In the genomic region with DNA sequence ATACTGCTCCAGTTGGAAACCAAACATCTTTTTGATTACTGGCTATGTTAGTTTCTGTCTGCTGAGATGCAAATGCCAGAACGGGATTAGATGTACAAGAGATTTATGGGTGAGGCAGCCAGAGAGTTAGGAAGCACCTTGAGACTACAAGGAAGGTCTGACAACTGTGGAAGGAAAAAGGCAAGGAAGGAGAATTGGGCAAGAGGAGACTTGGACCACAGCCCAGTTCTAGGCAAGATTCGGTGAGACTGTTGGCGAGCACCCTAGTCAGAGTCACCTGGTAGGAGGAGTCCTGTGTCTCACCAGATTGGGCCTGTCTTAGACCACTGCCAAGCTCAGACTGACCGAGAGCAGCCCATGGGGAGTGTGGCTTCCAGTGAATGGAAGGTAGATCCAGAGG, we compare ENCODE assay signal across 27 cellular contexts.
"Had no signal": no experiment of that assay in that cellular context is flagged by ENCODE, and none has a peak within 500 bp of the region (broad histone marks: within the 10 kb centered on the region; RNA-seq: fewer than 3 reads in every experiment).

No MANE protein-coding gene starts in this region.

- H3K4me3 Mint-ChIP-seq: activated CD4-positive, alpha-beta memory T cell treated with anti-CD3 and anti-CD28 coated beads for 36 hours; activated CD4-positive, alpha-beta T cell treated with anti-CD3 and anti-CD28 coated beads, Interleukin-2, amount 10 ng/mL, durations not matched to agents 7 days and 5 days; activated naive CD4-positive, alpha-beta T cell treated with anti-CD3 and anti-CD28 coated beads for 36 hours; activated naive CD8-positive, alpha-beta T cell; activated T-cell treated with anti-CD3 and anti-CD28 coated beads, Interleukin-2, amount 50 U/mL, for 4 hours; brain; T-cell had no signal

- H3K27ac ChIP-seq: SK-N-MC, VCaP had no signal

- H3K9me3 Mint-ChIP-seq: activated CD4-positive, alpha-beta memory T cell treated with anti-CD3 and anti-CD28 coated beads for 36 hours; activated CD4-positive, alpha-beta T cell treated with anti-CD3 and anti-CD28 coated beads, Interleukin-2, amount 10 ng/mL, durations not matched to agents 7 days and 5 days; activated naive CD4-positive, alpha-beta T cell treated with anti-CD3 and anti-CD28 coated beads for 36 hours; activated T-cell treated with anti-CD3 and anti-CD28 coated beads, Interleukin-2, amount 50 U/mL, for 4 hours; brain; T-cell had no signal

- ATAC-seq: activated T-cell treated with anti-CD3 and anti-CD28 coated beads, Interleukin-2, amount 50 U/mL, for 4 hours; T-cell had no signal

- H3K4me3 ChIP-seq: SK-N-MC had no signal

- H3K36me3 Mint-ChIP-seq: activated CD4-positive, alpha-beta memory T cell treated with anti-CD3 and anti-CD28 coated beads for 36 hours; activated naive CD8-positive, alpha-beta T cell; brain; T-cell had no signal

- H3K4me1 Mint-ChIP-seq: activated CD4-positive, alpha-beta T cell treated with anti-CD3 and anti-CD28 coated beads, Interleukin-2, amount 10 ng/mL, durations not matched to agents 7 days and 5 days; brain; T-cell had no signal

- DNase-seq: activated CD4-positive, alpha-beta memory T cell treated with anti-CD3 and anti-CD28 coated beads for 36 hours; activated CD4-positive, alpha-beta T cell treated with anti-CD3 and anti-CD28 coated beads, Interleukin-2, amount 10 ng/mL, durations not matched to agents 7 days and 5 days; activated CD4-positive, CD25-positive, alpha-beta regulatory T cell; activated CD8-positive, alpha-beta memory T cell treated with anti-CD3 and anti-CD28 coated beads for 24 hours; activated gamma-delta T cell; activated naive CD4-positive, alpha-beta T cell treated with anti-CD3 and anti-CD28 coated beads for 36 hours; activated T-cell treated with anti-CD3 and anti-CD28 coated beads, Interleukin-2, amount 50 U/mL, for 4 hours; amygdala; cerebellar nuclear complex; KG1; MV-4-11; NCI-H1092 treated with DMSO at 0.1 percent for 48 hours; NCI-H1417 treated with DMSO at 0.1 percent for 48 hours; NCI-H1694 treated with DMSO at 0.1 percent for 48 hours; NCI-H2029 treated with DMSO at 0.1 percent for 48 hours; NCI-H345; NCI-H510A; NCI-H526 treated with DMSO at 0.1 percent for 48 hours; NCI-H82; NK-92 treated with Interleukin-12 subunit alpha and Interleukin-12 subunit beta, amount 100 ng/mL, for 24 hours; T-cell; T-helper 2 cell; T1000 had no signal

- H3K27ac Mint-ChIP-seq: activated CD4-positive, alpha-beta memory T cell treated with anti-CD3 and anti-CD28 coated beads for 36 hours; activated CD4-positive, alpha-beta T cell treated with anti-CD3 and anti-CD28 coated beads, Interleukin-2, amount 10 ng/mL, durations not matched to agents 7 days and 5 days; activated naive CD4-positive, alpha-beta T cell treated with anti-CD3 and anti-CD28 coated beads for 36 hours; activated naive CD8-positive, alpha-beta T cell; brain; T-cell had no signal
